ENCODE assay signal across 23 cellular contexts in genomic region chr16:2700786-2701185, GRCh38. TPM values are rescaled to one million over a fixed set of nuclear protein-coding genes. Genes with fewer than 3 reads are reported as not detected.
DNase-seq lines count a peak whose midpoint lies in the region; ATAC-seq, FAIRE-seq and TF ChIP-seq lines count a peak whose summit lies in the region.
"Had no signal": no experiment of that assay in that cellular context is flagged by ENCODE, and none has a peak within 500 bp of the region (broad histone marks: within the 10 kb centered on the region; RNA-seq: fewer than 3 reads in every experiment).

No MANE protein-coding gene starts in this region.

- peak; percentile 50 for DNase-seq in Right ventricle myocardium inferior (ENCODE audit: missing footprints)
- DNase-seq in left ventricle myocardium superior: no peak
- no peak for DNase-seq in RWPE1 (ENCODE audit: low spot score)
- DNase-seq in kidney: peak; percentile 64
- no peak for DNase-seq in foreskin keratinocyte
- DNase-seq in cortex of kidney (lab: John Stamatoyannopoulos, UW): no peak
- DNase-seq: AML-193; CD4-positive, alpha-beta T cell; CD8-positive, alpha-beta T cell; DMS 273 treated with DMSO at 0.1 percent for 48 hours; DMS153; DMS53; DMS79; DND-41; EL; GDM1 had no signal

- TF ChIP-seq CTCF in RWPE1 (conservative IDR thresholded peaks at IDR 0.05; ENCODE audit: low read depth) (no peak), kidney (IDR thresholded peaks at IDR 0.05; ENCODE audit: borderline replicate concordance, extremely low read depth, insufficient read depth) (no peak), foreskin keratinocyte (conservative IDR thresholded peaks at IDR 0.05) (no peak)

- peak overlapping the region; percentile 97 for H3K4me2 ChIP-seq in BLaER1
- H3K4me2 ChIP-seq: A549 had no signal

- peaks cover 69% of the 10 kb centered on the region for H3K4me1 ChIP-seq in BLaER1
- H3K4me1 ChIP-seq in kidney (ENCODE audit: control insufficient read depth in 1 of 2, insufficient read depth in 1 of 2, low read depth in 1 of 2, low read length in 2 of 2): no peaks in the 10 kb centered on the region
- no peaks in the 10 kb centered on the region for H3K4me1 ChIP-seq in foreskin keratinocyte
- H3K4me1 ChIP-seq: A549 had no signal

- H3K4me3 ChIP-seq in BLaER1 (peak overlapping the region; percentile 59; the same call in 1 of the 2 replicates), kidney (ENCODE audit: low read length in 2 of 2) (no peak overlapping the region)
- H3K4me3 ChIP-seq: A549, GM12878 had no signal

- H3K36me3 ChIP-seq in BLaER1: peaks cover 73% of the 10 kb centered on the region
- peaks cover 16 to 19% of the 10 kb centered on the region in 2 donors for H3K36me3 ChIP-seq in kidney (ENCODE audit: control insufficient read depth in 1 of 2, insufficient read depth in 2 of 2, low read length in 2 of 2)

- H3K9me3 ChIP-seq in BLaER1 (no peaks in the 10 kb centered on the region), kidney (ENCODE audit: control insufficient read depth in 1 of 2, low read length in 2 of 2) (no peaks in the 10 kb centered on the region)
- H3K9me3 ChIP-seq: A549 had no signal

- no peaks in the 10 kb centered on the region for H3K27me3 ChIP-seq in BLaER1
- no peaks in the 10 kb centered on the region for H3K27me3 ChIP-seq in foreskin keratinocyte

- H3K9ac ChIP-seq in BLaER1: peak overlapping the region; percentile 17; the same call in 1 of the 2 replicates
- no peak overlapping the region for H3K9ac ChIP-seq in kidney (ENCODE audit: low read length in 2 of 2)

- POLR2A ChIA-PET in RWPE1 (lab: Yijun Ruan, JAX; ENCODE audit: low non-redundant PET): interaction anchor here (0.5 kb wide), 1 partner anchor 625 kb away, joined by 5 read pairs; no protein-coding TSS in a partner anchor

- H3K27ac ChIP-seq in BLaER1: no peak overlapping the region; the same call in 1 of the 2 replicates
- H3K27ac ChIP-seq in RWPE1: peak overlapping the region; percentile 5; the same call in 1 of the 2 replicates
- H3K27ac ChIP-seq in kidney (ENCODE audit: low read depth in 2 of 2, low read length in 2 of 2): no peak overlapping the region
- H3K27ac ChIP-seq in foreskin keratinocyte: no peak overlapping the region
- H3K27ac ChIP-seq: 22Rv1, A549 had no signal

- CTCF ChIA-PET in RWPE1 (lab: Yijun Ruan, JAX): no interaction called here

- FAIRE-seq in kidney (lab: Jason Lieb, UNC): no peak
- FAIRE-seq: A549, GM12878, GM12892, GM18507 had no signal

- H4K20me1 ChIP-seq in BLaER1: peaks cover 95% of the 10 kb centered on the region

- intact Hi-C loops in Right ventricle myocardium inferior (cut with DNase I) (no loop called here), left ventricle myocardium superior (cut with micrococcal nuclease) (no loop called here), kidney (cut with DNase I) (no loop called here)

- ATAC-seq in Right ventricle myocardium inferior (no peak), left ventricle myocardium superior (no peak), foreskin keratinocyte (no peak)
- ATAC-seq: A549; CD8-positive, alpha-beta T cell; GM12878 had no signal

RNA-seq across cellular contexts. Expression of gene KCTD5, which starts 18.5 kb away (rescaled TPM):
- total RNA-seq in Right ventricle myocardium inferior (10.5 TPM), left ventricle myocardium superior (10.4 TPM), kidney (19.9 TPM), foreskin keratinocyte (27.8 and 28.4 TPM in 2 replicates)
- polyA plus RNA-seq in kidney (ENCODE audit: insufficient read depth, low read depth, low replicate concordance) (12.8 TPM), foreskin keratinocyte (22.5 and 23.8 TPM in 2 replicates)

RNA-seq across cellular contexts. Expression of gene PRSS27, which starts 19.2 kb away (rescaled TPM):
- 0.30 TPM for total RNA-seq in Right ventricle myocardium inferior
- 0.12 TPM for total RNA-seq in left ventricle myocardium superior
- 2.1 TPM for total RNA-seq in kidney
- polyA plus RNA-seq in kidney (ENCODE audit: insufficient read depth, low read depth, low replicate concordance): 0.41 TPM
- total RNA-seq in foreskin keratinocyte: 0.21 and 0.31 TPM in 2 replicates
- polyA plus RNA-seq in foreskin keratinocyte: 0.20 and 0.25 TPM in 2 replicates
- total RNA-seq: Daoy had no signal

RNA-seq across cellular contexts. Expression of gene SRRM2, which starts 51.7 kb away (rescaled TPM):
- total RNA-seq in Right ventricle myocardium inferior (239 TPM), left ventricle myocardium superior (292 TPM), kidney (621 TPM), foreskin keratinocyte (149 and 160 TPM in 2 replicates)
- polyA plus RNA-seq in kidney (ENCODE audit: insufficient read depth, low read depth, low replicate concordance) (386 TPM), foreskin keratinocyte (294 and 299 TPM in 2 replicates)

Comparison
In these comparisons a context has a peak if more than half of its experiments do, and no peak if none do; other contexts are left out.
1. DNase-seq: peak in Right ventricle myocardium inferior (single experiment) and kidney (single experiment); none in left ventricle myocardium superior (single experiment), RWPE1 (single experiment), foreskin keratinocyte (0 of 2) and cortex of kidney (single experiment).